ENCODE assay signal across 6 cellular contexts in the genomic region with DNA sequence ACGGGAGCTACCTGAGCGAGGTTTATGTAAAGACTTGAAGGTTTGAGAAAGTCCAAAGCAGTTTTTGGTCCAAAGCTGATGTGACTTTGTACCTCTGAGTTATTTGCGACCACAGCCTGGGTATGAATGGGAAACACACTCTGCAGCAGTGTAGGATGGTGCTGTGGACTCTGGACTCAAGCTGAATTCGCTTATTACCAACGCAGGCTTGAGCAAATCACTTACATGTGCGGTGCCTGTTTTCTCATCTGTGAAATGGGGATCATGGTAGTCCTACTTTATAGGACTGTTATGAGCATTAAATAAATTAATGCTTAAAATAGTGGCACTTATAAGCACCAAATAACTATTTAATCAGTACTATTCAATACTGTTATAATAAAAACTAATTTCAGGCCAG.
"Had no signal": no experiment of that assay in that cellular context is flagged by ENCODE, and none has a peak within 500 bp of the region (broad histone marks: within the 10 kb centered on the region; RNA-seq: fewer than 3 reads in every experiment).

No MANE protein-coding gene starts in this region.

- FAIRE-seq: HTR-8/SVneo, K562 had no signal

- H3K27ac ChIP-seq: HL-60 had no signal

- H3K4me3 ChIP-seq: K562 had no signal

- DNase-seq: IMR-90, KBM-7, KG1 had no signal

- ATAC-seq: K562 had no signal
